ENCODE assay signal across 8 cellular contexts in the genomic region with DNA sequence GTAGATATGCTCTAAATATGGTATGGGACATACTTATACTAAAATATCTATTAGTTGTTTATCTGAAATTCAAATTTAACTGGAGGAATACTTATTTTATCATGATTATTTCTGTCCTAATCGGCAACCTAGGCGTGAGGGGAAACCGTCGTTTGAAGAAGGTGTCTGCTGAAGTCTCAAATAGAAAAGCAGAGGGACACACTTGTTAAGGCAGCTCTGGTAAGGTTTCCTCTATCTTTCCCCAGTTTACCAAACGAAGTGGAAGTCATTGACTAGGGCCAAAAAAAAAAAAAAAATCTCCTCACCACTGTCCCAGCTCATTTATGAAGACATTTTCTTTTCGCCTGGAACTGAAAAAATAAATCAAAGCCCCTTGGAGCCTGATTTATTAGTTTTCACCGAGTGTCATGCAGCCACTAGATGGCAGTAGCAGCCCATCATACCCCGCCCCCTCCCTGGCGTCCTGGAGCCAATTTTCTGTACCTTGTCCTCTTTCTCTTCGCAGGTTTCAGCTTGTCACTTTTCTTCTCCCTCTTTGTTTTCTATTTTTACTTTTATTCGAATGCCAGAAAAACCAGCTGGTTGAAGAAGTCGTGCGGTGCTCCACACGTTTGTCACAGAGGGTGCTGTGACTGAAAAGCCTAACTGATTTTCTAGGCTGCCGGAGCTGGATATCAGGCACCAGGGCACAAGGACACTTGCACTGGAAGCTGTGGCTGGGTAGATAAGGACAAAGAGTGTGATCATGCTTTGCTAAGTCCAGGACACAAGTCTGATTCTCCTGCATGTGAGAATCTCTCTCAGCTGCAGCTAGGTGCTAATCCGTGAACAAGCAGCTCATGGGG.
DNase-seq lines count a peak whose midpoint lies in the region; ATAC-seq lines count a peak whose summit lies in the region.

No MANE protein-coding gene starts in this region.

- no peak overlapping the region for H3K4me3 ChIP-seq in CD4-positive, alpha-beta memory T cell (ENCODE audit: low read length in 2 of 2)

- H3K4me1 Mint-ChIP-seq in CD4-positive, alpha-beta memory T cell, result no peaks in the 10 kb centered on the region
- H3K4me1 Mint-ChIP-seq in memory B cell, result peaks cover 2% of the 10 kb centered on the region

- DNase-seq in CD4-positive, alpha-beta memory T cell, result peak; percentile 26 to 38 (median 32)
- DNase-seq in NCI-H524 treated with DMSO at 0.1 percent for 48 hours (lab: John Stamatoyannopoulos, UW), result peak; percentile 23
- peak; percentile 42 to 49 for DNase-seq in activated CD4-positive, alpha-beta T cell treated with anti-CD3 and anti-CD28 coated beads, Interleukin-2, amount 50 U/mL, for 4 hours
- peak; percentile 20 for DNase-seq in effector CD4-positive, alpha-beta T cell
- peak; percentile 43 to 44 for DNase-seq in memory B cell (ENCODE audit: low spot score in 2 of 2)
- peak; percentile 30 to 51 for DNase-seq in stimulated activated CD8-positive, alpha-beta memory T cell treated with anti-CD3 and anti-CD28 coated beads, Interleukin-2, amount 100 ng/mL, for 48 hours (ENCODE audit: low read depth in 2 of 2)

- peaks cover 5% of the 10 kb centered on the region for H3K27me3 ChIP-seq in CD4-positive, alpha-beta memory T cell (ENCODE audit: insufficient read depth, low read length)

- no peak overlapping the region for H3K27ac ChIP-seq in CD4-positive, alpha-beta memory T cell (ENCODE audit: low read depth, low read length)

- ATAC-seq in GM19397 (IDR thresholded peaks at IDR 0.05; ENCODE audit: unreplicated experiment) (peak; percentile 87), HG03558 (IDR thresholded peaks at IDR 0.05; ENCODE audit: extremely low read depth, unreplicated experiment) (peak; percentile 55), memory B cell (ENCODE audit: low read depth) (peak; percentile 67)

- no peaks in the 10 kb centered on the region for H3K4me1 ChIP-seq in CD4-positive, alpha-beta memory T cell (ENCODE audit: insufficient read depth, low read length)

- no peak overlapping the region for H3K27ac Mint-ChIP-seq in CD4-positive, alpha-beta memory T cell
- no peak overlapping the region for H3K27ac Mint-ChIP-seq in memory B cell

- H3K36me3 Mint-ChIP-seq in CD4-positive, alpha-beta memory T cell, result no peaks in the 10 kb centered on the region
- H3K36me3 Mint-ChIP-seq in memory B cell, result no peaks in the 10 kb centered on the region

- H3K27me3 Mint-ChIP-seq in CD4-positive, alpha-beta memory T cell, result peaks cover 9 to 11% of the 10 kb centered on the region in 2 donors
- H3K27me3 Mint-ChIP-seq in memory B cell, result peaks cover 2% of the 10 kb centered on the region

- POLR2A ChIA-PET in CD4-positive, alpha-beta memory T cell (lab: Charles Lee; ENCODE audit: partially characterized antibody), result interaction anchor here (0.7 kb wide), 1 partner anchor 9 kb away, joined by 3 read pairs; no protein-coding TSS in a partner anchor

- H3K4me3 Mint-ChIP-seq in CD4-positive, alpha-beta memory T cell, result peak overlapping the region in 2 of 8 donors; percentile 11 to 67
- H3K4me3 Mint-ChIP-seq in memory B cell, result no peak overlapping the region

- H3K9me3 Mint-ChIP-seq in CD4-positive, alpha-beta memory T cell, result no peaks in the 10 kb centered on the region
- no peaks in the 10 kb centered on the region for H3K9me3 Mint-ChIP-seq in memory B cell

- intact Hi-C loops in CD4-positive, alpha-beta memory T cell (cut with micrococcal nuclease), result loop anchor here (10.0 kb wide), 1 partner anchor 449 kb away; no protein-coding TSS in a partner anchor

- no peaks in the 10 kb centered on the region for H3K9me3 ChIP-seq in CD4-positive, alpha-beta memory T cell (ENCODE audit: control insufficient read depth in 1 of 2, low read length in 2 of 2)

- H3K36me3 ChIP-seq in CD4-positive, alpha-beta memory T cell (ENCODE audit: insufficient read depth, low read length), result no peaks in the 10 kb centered on the region

- CTCF ChIA-PET in CD4-positive, alpha-beta memory T cell (lab: Charles Lee; ENCODE audit: partially characterized antibody), result interaction anchor here (0.7 to 5.5 kb wide), 15 partner anchors 8 to 444 kb away, joined by 3 to 27 read pairs (median 6); no protein-coding TSS in a partner anchor
